Comparison of ENCODE assay signal across 1 cellular context in the genomic region with DNA sequence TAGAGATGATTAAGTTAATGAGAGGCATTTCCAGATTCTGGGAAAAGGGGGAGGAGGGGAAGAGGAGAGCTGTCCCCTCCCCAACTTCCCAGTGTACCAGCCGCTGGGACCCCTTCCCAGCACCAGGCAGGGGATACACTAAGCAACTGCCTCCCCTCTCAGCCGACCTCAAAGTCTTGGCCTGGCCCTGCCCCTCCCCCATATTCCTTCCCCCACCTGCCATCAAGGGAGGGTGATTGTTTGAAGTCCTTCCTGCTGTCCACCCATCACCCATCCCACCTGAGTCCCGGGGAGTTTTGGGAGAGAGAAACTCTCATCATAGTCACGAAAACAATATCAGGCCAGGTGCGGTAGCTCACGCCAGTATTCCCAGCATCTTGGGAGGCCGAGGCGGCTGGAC.
TF ChIP-seq lines count a peak whose summit lies in the region.

No MANE protein-coding gene starts in this region.

TF ChIP-seq in H1, 55 proteins besides CTCF, POLR2A, EP300 and RAD21:
- TF ChIP-seq HDAC6 (IDR thresholded peaks at IDR 0.05; ENCODE audit: low read depth, low read length) (no peak), TAF1 (IDR thresholded peaks at IDR 0.05; ENCODE audit: low read depth, low read length) (0 out of 2 replicates have a peak, but pooled peaks have one; percentile 29)
